24 cellular contexts compared by ENCODE assay signal in the genomic region with DNA sequence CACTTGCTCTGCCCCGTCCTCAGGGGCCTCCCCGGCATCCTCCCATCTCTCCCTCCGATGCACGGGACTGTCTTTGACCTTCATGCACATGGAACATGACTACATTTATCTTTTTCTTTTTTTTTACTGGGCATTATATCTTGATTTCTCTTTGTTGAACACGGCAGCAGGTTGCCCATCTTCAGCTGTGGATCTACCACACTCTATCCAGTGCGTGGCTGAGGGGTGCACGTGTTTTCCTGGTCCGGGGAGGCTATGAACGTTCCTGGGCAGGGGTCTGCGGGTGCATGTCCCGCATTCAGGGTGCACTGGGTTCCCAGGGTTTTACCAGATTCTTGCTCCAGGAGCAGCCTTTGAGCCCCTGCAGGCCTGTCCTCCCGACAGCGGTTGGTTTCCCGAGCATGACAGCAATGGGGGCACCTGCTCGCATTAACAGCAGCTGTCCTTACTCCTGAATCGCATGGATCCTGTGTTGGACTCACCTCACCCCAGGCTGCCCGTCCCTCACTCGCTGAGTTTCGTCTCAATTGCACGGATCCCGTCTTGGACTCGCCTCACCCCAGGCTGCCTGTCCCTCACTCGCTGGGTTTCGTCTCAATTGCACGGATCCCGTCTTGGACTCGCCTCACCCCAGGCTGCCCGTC. TPM values are rescaled to one million over a fixed set of nuclear protein-coding genes. Genes with fewer than 3 reads are reported as not detected.
DNase-seq lines count a peak whose midpoint lies in the region; ATAC-seq, FAIRE-seq and TF ChIP-seq lines count a peak whose summit lies in the region.
"Had no signal": no experiment of that assay in that cellular context is flagged by ENCODE, and none has a peak within 500 bp of the region (broad histone marks: within the 10 kb centered on the region; RNA-seq: fewer than 3 reads in every experiment).

No MANE protein-coding gene starts in this region.

- no peak overlapping the region for H3K27ac Mint-ChIP-seq in activated B cell treated with CpG ODN at 0.5 μM for 24 hours
- H3K27ac Mint-ChIP-seq in stimulated activated effector memory CD8-positive, alpha-beta T cell treated with anti-CD3 and anti-CD28 coated beads, Interleukin-12 subunit alpha, Interleukin-12 subunit beta, amount 100 ng/mL, for 72 hours: peak overlapping the region; percentile 34

- no peak for TF ChIP-seq RAD21 in HepG2 (CRISPR knock-in tag; IDR thresholded peaks at IDR 0.05)

- TF ChIP-seq CTCF in activated B cell treated with CpG ODN at 0.5 μM for 24 hours (IDR thresholded peaks at IDR 0.05): no peak
- no peak for TF ChIP-seq CTCF in HepG2 (CRISPR knock-in tag; IDR thresholded peaks at IDR 0.05)

- FAIRE-seq in HepG2 (lab: Jason Lieb, UNC): no peak
- FAIRE-seq: colon, GM18507, keratinocyte had no signal

- no peak overlapping the region for H3K9ac ChIP-seq in HepG2 (ENCODE audit: insufficient read depth, low read depth, low read length)
- H3K9ac ChIP-seq: GM23248, KMS-11 had no signal

- H3K4me2 ChIP-seq in HepG2 (ENCODE audit: low read depth, low read length): no peak overlapping the region
- H3K4me2 ChIP-seq: KMS-11 had no signal

- H3K36me3 ChIP-seq in HepG2 (replicated peaks in 1 of 2; ENCODE audit: control insufficient read depth in 1 of 2, insufficient read depth in 2 of 2, low read length in 2 of 2): peaks cover 29 to 78% of the 10 kb centered on the region in 2 experiments; a peak in 4 of 5 replicates

- H3K4me3 ChIP-seq in HepG2 (replicated peaks in 1 of 3; ENCODE audit: insufficient read depth in 1 of 3, low read depth in 2 of 3, low read length in 3 of 3): no peak overlapping the region
- H3K4me3 ChIP-seq: gastroesophageal sphincter, GM23248, lung, skin epidermis had no signal

- TF ChIP-seq EP300 in HepG2 (IDR thresholded peaks at IDR 0.05; ENCODE audit: low read depth in 2 of 2, low read length in 2 of 2): no peak
- no peak for TF ChIP-seq EP300 in HepG2 (CRISPR knock-in tag; IDR thresholded peaks at IDR 0.05; ENCODE audit: borderline replicate concordance)

- H3K27me3 Mint-ChIP-seq in activated T-cell treated with anti-CD3 and anti-CD28 coated beads, Interleukin-2, amount 50 U/mL, for 4 hours (ENCODE audit: low read depth): no peaks in the 10 kb centered on the region
- H3K27me3 Mint-ChIP-seq in activated B cell treated with CpG ODN at 0.5 μM for 24 hours: no peaks in the 10 kb centered on the region

- DNase-seq in activated T-cell treated with anti-CD3 and anti-CD28 coated beads, Interleukin-2, amount 50 U/mL, for 1 hour: peak; percentile 12
- DNase-seq in activated T-cell treated with anti-CD3 and anti-CD28 coated beads, Interleukin-2, amount 50 U/mL, for 4 hours: no peak
- DNase-seq in activated B cell treated with CpG ODN at 0.5 μM for 24 hours (peak; percentile 1), HepG2 (ENCODE audit: low spot score) (no peak), NCI-H2196 (lab: John Stamatoyannopoulos, UW; ENCODE audit: unreplicated experiment) (no peak)
- no peak for DNase-seq in stimulated activated effector memory CD8-positive, alpha-beta T cell treated with anti-CD3 and anti-CD28 coated beads, Interleukin-12 subunit alpha, Interleukin-12 subunit beta, amount 100 ng/mL, for 72 hours (ENCODE audit: low spot score in 2 of 2)
- DNase-seq: BE2C; brain microvascular endothelial cell; GM23248; NCI-H1436 treated with DMSO at 0.1 percent for 48 hours; NCI-H524; PC-3; Right ventricle myocardium superior; stimulated activated CD4-positive, alpha-beta T cell treated with anti-CD3 and anti-CD28 coated beads, Interleukin-1b, Interleukin-23, amount 100 ng/mL, for 48 hours; T1000 had no signal

- H3K27ac ChIP-seq in HepG2 (ENCODE audit: extremely low read length, insufficient read depth, low read length): no peak overlapping the region
- H3K27ac ChIP-seq: brain microvascular endothelial cell, gastroesophageal sphincter, GM23248, KMS-11, skin epidermis had no signal

- intact Hi-C loops in activated B cell treated with CpG ODN at 0.5 μM for 24 hours (cut with micrococcal nuclease) (no loop called here), HepG2 (cut with micrococcal nuclease; ENCODE audit: unreplicated experiment) (no loop called here)

- TF ChIP-seq POLR2A in HepG2 (IDR thresholded peaks at IDR 0.05; ENCODE audit: insufficient read depth in 1 of 2, low read depth in 2 of 2, low read length in 2 of 2): no peak

- H3K79me2 ChIP-seq in HepG2 (ENCODE audit: insufficient read depth, low read length): no peaks in the 10 kb centered on the region

- in situ Hi-C loops in HepG2 (cut with HindIII; ENCODE audit: extremely low pct_ligation_motif_present, low pct_unique_long_range_greater_than_20kb): no loop called here

- no peak overlapping the region for H2AFZ ChIP-seq in HepG2 (ENCODE audit: low read length)
- H2AFZ ChIP-seq: GM23248 had no signal

- 97% methylated on average over 26 of the region's 28 CpGs for WGBS in HepG2 (ENCODE audit: low lambda C conversion rate)

- no peak for ATAC-seq in activated T-cell treated with anti-CD3 and anti-CD28 coated beads, Interleukin-2, amount 50 U/mL, for 4 hours
- ATAC-seq in activated B cell treated with CpG ODN at 0.5 μM for 24 hours (ENCODE audit: low read depth) (no peak), HepG2 (no peak), GM18520 (IDR thresholded peaks at IDR 0.05; ENCODE audit: unreplicated experiment) (no peak), HG03432 (IDR thresholded peaks at IDR 0.05; ENCODE audit: unreplicated experiment) (no peak)
- ATAC-seq in stimulated activated effector memory CD8-positive, alpha-beta T cell treated with anti-CD3 and anti-CD28 coated beads, Interleukin-12 subunit alpha, Interleukin-12 subunit beta, amount 100 ng/mL, for 72 hours: no peak
- ATAC-seq: gastroesophageal sphincter, PC-3 had no signal

- no peaks in the 10 kb centered on the region for H3K27me3 ChIP-seq in HepG2 (ENCODE audit: control insufficient read depth in 1 of 2, insufficient read depth in 2 of 2, low read length in 2 of 2)
- H3K27me3 ChIP-seq: BE2C, brain microvascular endothelial cell, gastroesophageal sphincter had no signal

- H3K4me1 Mint-ChIP-seq in activated T-cell treated with anti-CD3 and anti-CD28 coated beads, Interleukin-2, amount 50 U/mL, for 4 hours (ENCODE audit: low read depth): peaks cover under 1% of the 10 kb centered on the region
- H3K4me1 Mint-ChIP-seq in activated B cell treated with CpG ODN at 0.5 μM for 24 hours: no peaks in the 10 kb centered on the region
- peaks cover 9% of the 10 kb centered on the region for H3K4me1 Mint-ChIP-seq in stimulated activated effector memory CD8-positive, alpha-beta T cell treated with anti-CD3 and anti-CD28 coated beads, Interleukin-12 subunit alpha, Interleukin-12 subunit beta, amount 100 ng/mL, for 72 hours

- no peaks in the 10 kb centered on the region for H3K9me3 Mint-ChIP-seq in activated T-cell treated with anti-CD3 and anti-CD28 coated beads, Interleukin-2, amount 50 U/mL, for 4 hours
- no peaks in the 10 kb centered on the region for H3K9me3 Mint-ChIP-seq in activated B cell treated with CpG ODN at 0.5 μM for 24 hours
- H3K9me3 Mint-ChIP-seq in stimulated activated effector memory CD8-positive, alpha-beta T cell treated with anti-CD3 and anti-CD28 coated beads, Interleukin-12 subunit alpha, Interleukin-12 subunit beta, amount 100 ng/mL, for 72 hours: no peaks in the 10 kb centered on the region

- BruUV-seq in HepG2 (replicated peaks; lab: Mats Ljungman, UMichigan): no TSS peak

- H3K9me3 ChIP-seq in HepG2 (ENCODE audit: low read length): no peaks in the 10 kb centered on the region
- H3K9me3 ChIP-seq: BE2C, gastroesophageal sphincter had no signal

- H4K20me1 ChIP-seq in HepG2 (ENCODE audit: insufficient read depth, low read length): no peaks in the 10 kb centered on the region

- H3K4me3 Mint-ChIP-seq in activated T-cell treated with anti-CD3 and anti-CD28 coated beads, Interleukin-2, amount 50 U/mL, for 4 hours: no peak overlapping the region
- no peak overlapping the region for H3K4me3 Mint-ChIP-seq in activated B cell treated with CpG ODN at 0.5 μM for 24 hours
- H3K4me3 Mint-ChIP-seq in stimulated activated effector memory CD8-positive, alpha-beta T cell treated with anti-CD3 and anti-CD28 coated beads, Interleukin-12 subunit alpha, Interleukin-12 subunit beta, amount 100 ng/mL, for 72 hours: no peak overlapping the region

- H3K4me1 ChIP-seq in HepG2 (ENCODE audit: insufficient read depth, low read length): no peaks in the 10 kb centered on the region
- H3K4me1 ChIP-seq: BE2C had no signal

- peaks cover 36% of the 10 kb centered on the region for H3K36me3 Mint-ChIP-seq in activated T-cell treated with anti-CD3 and anti-CD28 coated beads, Interleukin-2, amount 50 U/mL, for 4 hours (ENCODE audit: insufficient read depth)
- H3K36me3 Mint-ChIP-seq in activated B cell treated with CpG ODN at 0.5 μM for 24 hours (ENCODE audit: low read depth): peaks cover 75% of the 10 kb centered on the region
- peaks cover 44% of the 10 kb centered on the region for H3K36me3 Mint-ChIP-seq in stimulated activated effector memory CD8-positive, alpha-beta T cell treated with anti-CD3 and anti-CD28 coated beads, Interleukin-12 subunit alpha, Interleukin-12 subunit beta, amount 100 ng/mL, for 72 hours

- POLR2A ChIA-PET in activated B cell treated with CpG ODN at 0.5 μM for 24 hours (lab: Charles Lee) (interaction anchor here (1.0 kb wide), 1 partner anchor 406 kb away, joined by 3 read pairs; a partner anchor contains a TSS), HepG2 (lab: Yijun Ruan, JAX) (no interaction called here)

- CTCF ChIA-PET in activated B cell treated with CpG ODN at 0.5 μM for 24 hours (lab: Charles Lee) (no interaction called here), HepG2 (lab: Yijun Ruan, JAX; ENCODE audit: low intra/inter-chr PET ratio, low total read pairs) (no interaction called here)

RNA-seq across cellular contexts. Expression of a gene that starts 7.4 kb away (rescaled TPM):
- 10 to 100 TPM; 14.4 to 17.1 (median 15.1) TPM for total RNA-seq in activated T-cell treated with anti-CD3 and anti-CD28 coated beads, Interleukin-2, amount 50 U/mL, for 4 hours
- 19.3 and 21.4 TPM in 2 replicates for total RNA-seq in activated B cell treated with CpG ODN at 0.5 μM for 24 hours
- total RNA-seq in HepG2 (2016; rRNA removed; fragmentation: Illumina TruSeq; extraction: Trizol): 9.8 and 24.0 TPM in 2 replicates
- total RNA-seq in HepG2 (2016; cell fraction: cytosol; rRNA removed; fragmentation: Illumina TruSeq; extraction: Trizol; ENCODE audit: low read depth): 2.9 and 4.1 TPM in 2 replicates
- total RNA-seq in HepG2 (2016; cell fraction: insoluble cytoplasmic fraction; rRNA removed; fragmentation: Illumina TruSeq; extraction: Trizol): 8.5 and 20.1 TPM in 2 replicates
- total RNA-seq in HepG2 (2016; cell fraction: membrane; rRNA removed; fragmentation: Illumina TruSeq; extraction: Trizol): 7.7 and 7.9 TPM in 2 replicates
- total RNA-seq in HepG2 (2016; cell fraction: nucleus; rRNA removed; fragmentation: Illumina TruSeq; extraction: Trizol): 29.0 and 30.4 TPM in 2 replicates
- 21.7 and 22.8 TPM in 2 replicates for polyA plus RNA-seq in HepG2 (2011; rRNA removed)
- polyA plus RNA-seq in HepG2 (2011; cell fraction: cytosol; rRNA removed): 14.9 and 16.0 TPM in 2 replicates
- 67.0 and 84.3 TPM in 2 replicates for polyA plus RNA-seq in HepG2 (2011; cell fraction: nucleus; rRNA removed)
- polyA plus RNA-seq in HepG2 (2012): 25.3 and 34.5 TPM in 2 replicates
- 3.3 and 3.7 TPM in 2 replicates for polyA plus RNA-seq in HepG2 (2016; cell fraction: cytosol; fragmentation: Illumina TruSeq; extraction: Trizol; ENCODE audit: low read depth)
- polyA plus RNA-seq in HepG2 (2016; cell fraction: insoluble cytoplasmic fraction; fragmentation: Illumina TruSeq; extraction: Trizol; ENCODE audit: low read depth): 7.8 and 10.0 TPM in 2 replicates
- polyA plus RNA-seq in HepG2 (2016; cell fraction: membrane; fragmentation: Illumina TruSeq; extraction: Trizol; ENCODE audit: low read depth): 6.3 and 6.9 TPM in 2 replicates
- polyA plus RNA-seq in HepG2 (2016; cell fraction: nucleus; fragmentation: Illumina TruSeq; extraction: Trizol; ENCODE audit: insufficient read depth, low read depth): 66.5 TPM in 2 replicates
- 10.4 and 14.1 TPM in 2 replicates for polyA minus RNA-seq in HepG2 (2011; rRNA and poly(A)+ RNA removed; ENCODE audit: low replicate concordance)
- polyA minus RNA-seq in HepG2 (2011; cell fraction: cytosol; rRNA and poly(A)+ RNA removed): 8.6 and 9.1 TPM in 2 replicates
- 22.9 and 23.1 TPM in 2 replicates for polyA minus RNA-seq in HepG2 (2011; cell fraction: nucleus; rRNA and poly(A)+ RNA removed)

Comparison
In these comparisons a context has a peak if more than half of its experiments do, and no peak if none do; other contexts are left out.
1. DNase-seq: peak in activated T-cell treated with anti-CD3 and anti-CD28 coated beads, Interleukin-2, amount 50 U/mL, for 1 hour (single experiment) and activated B cell treated with CpG ODN at 0.5 μM for 24 hours (single experiment); none in activated T-cell treated with anti-CD3 and anti-CD28 coated beads, Interleukin-2, amount 50 U/mL, for 4 hours (single experiment), HepG2 (single experiment), stimulated activated effector memory CD8-positive, alpha-beta T cell treated with anti-CD3 and anti-CD28 coated beads, Interleukin-12 subunit alpha, Interleukin-12 subunit beta, amount 100 ng/mL, for 72 hours (0 of 2) and NCI-H2196 (single experiment).